Comparison of ENCODE assay signal across 10 cellular contexts in genomic region chr3:195105841-195106417, GRCh38.
A peak's percentile ranks its signal among the peaks of the same experiment; 100 is the strongest.
DNase-seq lines count a peak whose midpoint lies in the region; ATAC-seq and TF ChIP-seq lines count a peak whose summit lies in the region.
"Had no signal": no experiment of that assay in that cellular context is flagged by ENCODE, and none has a peak within 500 bp of the region (broad histone marks: within the 10 kb centered on the region; RNA-seq: fewer than 3 reads in every experiment).

No MANE protein-coding gene starts in this region.

- H3K27me3 ChIP-seq in CD8-positive, alpha-beta memory T cell (ENCODE audit: insufficient read depth, low read length, poor library complexity, severe bottlenecking), result no peaks in the 10 kb centered on the region
- H3K27me3 ChIP-seq in PC-3 (ENCODE audit: low read length) (no peaks in the 10 kb centered on the region), trophoblast cell (ENCODE audit: insufficient read depth, low read length) (no peaks in the 10 kb centered on the region)
- H3K27me3 ChIP-seq: heart left ventricle had no signal

- no peak overlapping the region for H3K4ac ChIP-seq in trophoblast cell (ENCODE audit: low read depth, low read length)

- no peak overlapping the region for H2AK5ac ChIP-seq in trophoblast cell (ENCODE audit: low read length)

- H3K9me3 ChIP-seq in CD8-positive, alpha-beta memory T cell (ENCODE audit: low read length), result no peaks in the 10 kb centered on the region
- no peaks in the 10 kb centered on the region for H3K9me3 ChIP-seq in PC-3 (ENCODE audit: low read length)
- H3K9me3 ChIP-seq in trophoblast cell (ENCODE audit: insufficient read depth, low read depth, low read length), result peaks cover 6% of the 10 kb centered on the region
- H3K9me3 ChIP-seq: heart left ventricle had no signal

- TSS peak; percentile 80 for BruUV-seq in PC-3 (replicated peaks; lab: Mats Ljungman, UMichigan)

- no peaks in the 10 kb centered on the region for H3K27me3 Mint-ChIP-seq in CD8-positive, alpha-beta memory T cell
- peaks cover 6% of the 10 kb centered on the region for H3K27me3 Mint-ChIP-seq in endothelial cell (ENCODE audit: unreplicated experiment)

- H3K4me1 Mint-ChIP-seq in CD8-positive, alpha-beta memory T cell, result peaks cover 5 to 8% (median 7%) of the 10 kb centered on the region in 3 donors
- H3K4me1 Mint-ChIP-seq in endothelial cell (ENCODE audit: unreplicated experiment), result peaks cover 33% of the 10 kb centered on the region

- H3K14ac ChIP-seq in trophoblast cell (ENCODE audit: low read length), result no peak overlapping the region

- POLR2A ChIA-PET in CD8-positive, alpha-beta memory T cell (lab: Charles Lee), result no interaction called here
- POLR2A ChIA-PET in PC-3 (lab: Charles Lee; ENCODE audit: unreplicated experiment), result no interaction called here

- no peak overlapping the region for H4K12ac ChIP-seq in trophoblast cell (ENCODE audit: low read depth, low read length)

- intact Hi-C loops in PC-3 (cut with micrococcal nuclease), result loop anchor here (1.0 to 10.0 kb wide), 6 partner anchors 75 to 424 kb away; no protein-coding TSS in a partner anchor

- no peaks in the 10 kb centered on the region for H3K9me2 ChIP-seq in PC-3 (replicated peaks; ENCODE audit: low read length)

- no peak for TF ChIP-seq CTCF in PC-3 (conservative IDR thresholded peaks at IDR 0.05; ENCODE audit: low read depth, low read length)
- TF ChIP-seq CTCF in endothelial cell (IDR thresholded peaks at IDR 0.05; ENCODE audit: unreplicated experiment), result no peak
- TF ChIP-seq CTCF in omental fat pad (IDR thresholded peaks at IDR 0.05), result no peak
- no peak for TF ChIP-seq CTCF in GM10266 (IDR thresholded peaks at IDR 0.05; ENCODE audit: control insufficient read depth, insufficient read depth, low read depth, missing control alignments)

- H3K4me2 ChIP-seq in PC-3 (ENCODE audit: low read length) (peak overlapping the region; percentile 62), trophoblast cell (ENCODE audit: low read length) (peak overlapping the region; percentile 54)

- H2AFZ ChIP-seq in PC-3 (ENCODE audit: low read length) (peak overlapping the region; percentile 58), trophoblast cell (ENCODE audit: insufficient read depth, low read length, poor library complexity) (no peak overlapping the region)

- peak overlapping the region in 5 of 7 donors; percentile 34 to 70 (median 49) for H3K4me3 Mint-ChIP-seq in CD8-positive, alpha-beta memory T cell
- peak overlapping the region; percentile 53 for H3K4me3 Mint-ChIP-seq in endothelial cell (ENCODE audit: unreplicated experiment)

- peak overlapping the region; percentile 32 for H3K9ac ChIP-seq in PC-3 (ENCODE audit: low read length)
- H3K9ac ChIP-seq in trophoblast cell (ENCODE audit: low read length), result no peak overlapping the region

- H3K23ac ChIP-seq in trophoblast cell (ENCODE audit: low read length), result no peak overlapping the region

- peak in 1 of 5 donors; percentile 3 for DNase-seq in CD8-positive, alpha-beta memory T cell
- DNase-seq in PC-3 (peak; percentile 58), endothelial cell (ENCODE audit: low spot score) (no peak), trophoblast cell (peak in 1 of 2 donors; percentile 29), omental fat pad (ENCODE audit: low spot score) (no peak), GM10266 (ENCODE audit: extremely low spot score) (no peak), KBM-7 (no peak), NCI-H1092 treated with DMSO at 0.1 percent for 48 hours (lab: John Stamatoyannopoulos, UW) (no peak)

- no peak overlapping the region for H2BK120ac ChIP-seq in trophoblast cell (ENCODE audit: insufficient read depth, low read length, poor library complexity)

- in situ Hi-C loops in KBM-7 (cut with MboI; ENCODE audit: low pct_unique_long_range_greater_than_20kb, low sequenced_read_pairs), result loop anchor here (25.0 kb wide), 1 partner anchor 419 kb away; the partner anchor contains the start of gene FAM43A

- H2BK5ac ChIP-seq in trophoblast cell (ENCODE audit: low read depth, low read length, poor library complexity), result no peak overlapping the region

- H3K18ac ChIP-seq in trophoblast cell (ENCODE audit: low read length), result no peak overlapping the region

- no peaks in the 10 kb centered on the region for H4K20me1 ChIP-seq in PC-3 (ENCODE audit: low read length)

- no peak overlapping the region for H3K27ac ChIP-seq in CD8-positive, alpha-beta memory T cell (ENCODE audit: low read depth, low read length)
- peak overlapping the region; percentile 88 for H3K27ac ChIP-seq in PC-3 (ENCODE audit: low read length)
- no peak overlapping the region for H3K27ac ChIP-seq in trophoblast cell (ENCODE audit: low read depth, low read length)
- H3K27ac ChIP-seq: WERI-Rb-1 had no signal

- H3K4me3 ChIP-seq in CD8-positive, alpha-beta memory T cell (ENCODE audit: low read length), result peak overlapping the region; percentile 31
- peak overlapping the region; percentile 34; the same call in 1 of the 2 replicates for H3K4me3 ChIP-seq in PC-3 (ENCODE audit: low read length)
- no peak overlapping the region for H3K4me3 ChIP-seq in trophoblast cell (ENCODE audit: low read depth, low read length)

- H3K9me3 Mint-ChIP-seq in CD8-positive, alpha-beta memory T cell, result no peaks in the 10 kb centered on the region
- no peaks in the 10 kb centered on the region for H3K9me3 Mint-ChIP-seq in endothelial cell (ENCODE audit: unreplicated experiment)

- H3K79me2 ChIP-seq in PC-3 (ENCODE audit: low read length) (peaks cover 13% of the 10 kb centered on the region; the same call in 1 of the 2 replicates), trophoblast cell (ENCODE audit: control insufficient read depth, insufficient read depth, low read length, poor library complexity) (no peaks in the 10 kb centered on the region)

- no peaks in the 10 kb centered on the region for H3K36me3 ChIP-seq in CD8-positive, alpha-beta memory T cell (ENCODE audit: insufficient read depth, low read length)
- H3K36me3 ChIP-seq in PC-3 (ENCODE audit: low read depth, low read length) (no peaks in the 10 kb centered on the region), trophoblast cell (ENCODE audit: control insufficient read depth in 1 of 2, insufficient read depth in 2 of 2, low read length in 2 of 2) (no peaks in the 10 kb centered on the region)
- H3K36me3 ChIP-seq: heart left ventricle, WERI-Rb-1 had no signal

- peak; percentile 32 for ATAC-seq in PC-3
- no peak for ATAC-seq in omental fat pad (ENCODE audit: low FRiP score)

- H3K79me1 ChIP-seq in trophoblast cell (ENCODE audit: low read length), result peaks cover 5% of the 10 kb centered on the region

- H3F3A ChIP-seq in PC-3 (ENCODE audit: low read length, unreplicated experiment), result peaks cover 3% of the 10 kb centered on the region

- H3K27ac Mint-ChIP-seq in CD8-positive, alpha-beta memory T cell, result peak overlapping the region in 1 of 8 donors; percentile 24
- peak overlapping the region; percentile 21 for H3K27ac Mint-ChIP-seq in endothelial cell (ENCODE audit: unreplicated experiment)

- peaks cover 0 to 2% (median 0%) of the 10 kb centered on the region in 3 donors for H3K36me3 Mint-ChIP-seq in CD8-positive, alpha-beta memory T cell
- H3K36me3 Mint-ChIP-seq in endothelial cell (ENCODE audit: low read depth, unreplicated experiment), result peaks cover 6% of the 10 kb centered on the region

- H4K91ac ChIP-seq in trophoblast cell (ENCODE audit: low read depth, low read length), result no peak overlapping the region

- no CpG with 5 or more reads among the region's 12 CpGs for WGBS in trophoblast cell (ENCODE audit: extremely low coverage, insufficient coverage, insufficient read length)

- no peak overlapping the region for H2BK12ac ChIP-seq in trophoblast cell (ENCODE audit: low read length)

- CTCF ChIA-PET in CD8-positive, alpha-beta memory T cell (lab: Charles Lee), result interaction anchor here (1.0 to 3.3 kb wide), 10 partner anchors 10 to 434 kb away, joined by 3 to 59 read pairs (median 6); partner anchors contain the start of gene LSG1
- CTCF ChIA-PET in PC-3 (lab: Charles Lee), result interaction anchor here (0.7 to 1.6 kb wide), 2 partner anchors 235 to 423 kb away, joined by 3 to 9 read pairs; no protein-coding TSS in a partner anchor

- H4K8ac ChIP-seq in trophoblast cell (ENCODE audit: low read depth, low read length), result peak overlapping the region; percentile 8

- no peaks in the 10 kb centered on the region for H3K4me1 ChIP-seq in CD8-positive, alpha-beta memory T cell (ENCODE audit: insufficient read depth, low read length)
- H3K4me1 ChIP-seq in PC-3 (ENCODE audit: insufficient read depth, low read length) (peaks cover 55% of the 10 kb centered on the region), trophoblast cell (ENCODE audit: control insufficient read depth in 1 of 2, insufficient read depth in 2 of 2, low read length in 2 of 2) (peaks cover 13 to 17% of the 10 kb centered on the region in 2 experiments)
